In the genomic region with DNA sequence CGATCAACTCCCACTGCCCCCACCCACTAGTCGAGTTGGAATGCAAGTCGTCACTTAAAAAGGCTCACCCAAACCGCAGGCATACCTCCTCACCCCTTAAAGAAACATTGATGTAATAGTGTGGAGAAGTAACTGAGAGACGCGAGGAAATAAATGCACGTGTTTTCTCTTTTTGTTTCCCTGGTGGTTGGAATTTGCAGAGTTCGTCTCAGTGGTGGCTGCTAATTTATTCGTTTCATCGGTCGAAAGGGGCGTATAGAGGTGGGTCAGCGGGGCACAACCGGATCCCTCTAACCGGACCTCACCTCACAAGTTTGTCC, we compare ENCODE assay signal across 8 cellular contexts. TPM values are rescaled to one million over a fixed set of nuclear protein-coding genes. Genes with fewer than 3 reads are reported as not detected.
DNase-seq lines count a peak whose midpoint lies in the region; ATAC-seq and TF ChIP-seq lines count a peak whose summit lies in the region.

No MANE protein-coding gene starts in this region.

- DNase-seq in activated naive CD4-positive, alpha-beta T cell treated with anti-CD3 and anti-CD28 coated beads for 36 hours, result no peak
- DNase-seq in activated naive CD4-positive, alpha-beta T cell treated with anti-CD3 and anti-CD28 coated beads, Interleukin-2, amount 50 U/mL, for 16 hours, result no peak
- DNase-seq in colonic mucosa (no peak), mesothelial cell of epicardium (ENCODE audit: low spot score in 2 of 2, unreplicated experiment in 2 of 2) (no peak), vagina (ENCODE audit: extremely low spot score in 2 of 2) (no peak), T1000 (lab: John Stamatoyannopoulos, UW) (no peak)
- DNase-seq in activated CD4-positive, alpha-beta T cell treated with anti-CD3 and anti-CD28 coated beads, Interleukin-2, amount 50 U/mL, for 48 hours, result no peak

- H3K36me3 ChIP-seq in colonic mucosa, result no peaks in the 10 kb centered on the region
- no peaks in the 10 kb centered on the region for H3K36me3 ChIP-seq in vagina

- intact Hi-C loops in activated naive CD4-positive, alpha-beta T cell treated with anti-CD3 and anti-CD28 coated beads for 36 hours (cut with micrococcal nuclease), result no loop called here
- intact Hi-C loops in colonic mucosa (cut with DNase I) (no loop called here), vagina (cut with DNase I) (no loop called here)

- peaks cover 13% of the 10 kb centered on the region for H3K4me1 Mint-ChIP-seq in activated naive CD4-positive, alpha-beta T cell treated with anti-CD3 and anti-CD28 coated beads for 36 hours (ENCODE audit: low read depth)
- H3K4me1 Mint-ChIP-seq in mesothelial cell of epicardium, result peaks cover 27% of the 10 kb centered on the region

- H3K4me3 ChIP-seq in colonic mucosa, result peak overlapping the region; percentile 24
- peak overlapping the region; percentile 43 to 52 for H3K4me3 ChIP-seq in vagina

- peaks cover 64% of the 10 kb centered on the region for H3K27me3 Mint-ChIP-seq in activated naive CD4-positive, alpha-beta T cell treated with anti-CD3 and anti-CD28 coated beads for 36 hours (ENCODE audit: low read depth)
- peaks cover 93% of the 10 kb centered on the region for H3K27me3 Mint-ChIP-seq in mesothelial cell of epicardium (ENCODE audit: low read depth)

- TF ChIP-seq CTCF in colonic mucosa (IDR thresholded peaks at IDR 0.05) (no peak), mesothelial cell of epicardium (IDR thresholded peaks at IDR 0.05; ENCODE audit: unreplicated experiment) (peak; percentile 42), vagina (IDR thresholded peaks at IDR 0.05) (no peak)

- CTCF ChIA-PET in activated naive CD4-positive, alpha-beta T cell treated with anti-CD3 and anti-CD28 coated beads for 36 hours (lab: Charles Lee), result no interaction called here

- H3K9me3 Mint-ChIP-seq in activated naive CD4-positive, alpha-beta T cell treated with anti-CD3 and anti-CD28 coated beads for 36 hours, result no peaks in the 10 kb centered on the region
- no peaks in the 10 kb centered on the region for H3K9me3 Mint-ChIP-seq in mesothelial cell of epicardium

- no peaks in the 10 kb centered on the region for H3K4me1 ChIP-seq in colonic mucosa
- H3K4me1 ChIP-seq in vagina, result peaks cover 33% of the 10 kb centered on the region

- H3K27me3 ChIP-seq in colonic mucosa (peaks cover 55% of the 10 kb centered on the region), vagina (peaks cover 5% of the 10 kb centered on the region)

- no peak overlapping the region for H3K27ac Mint-ChIP-seq in activated naive CD4-positive, alpha-beta T cell treated with anti-CD3 and anti-CD28 coated beads for 36 hours
- no peak overlapping the region for H3K27ac Mint-ChIP-seq in mesothelial cell of epicardium

- ATAC-seq in HG03520 (IDR thresholded peaks at IDR 0.05; ENCODE audit: unreplicated experiment), result no peak

- H3K27ac ChIP-seq in colonic mucosa (no peak overlapping the region), vagina (no peak overlapping the region)

- no peak for TF ChIP-seq POLR2A in vagina (IDR thresholded peaks at IDR 0.05)

- H3K9me3 ChIP-seq in colonic mucosa (no peaks in the 10 kb centered on the region), vagina (no peaks in the 10 kb centered on the region)

- H3K4me3 Mint-ChIP-seq in activated naive CD4-positive, alpha-beta T cell treated with anti-CD3 and anti-CD28 coated beads for 36 hours, result peak overlapping the region; percentile 12
- H3K4me3 Mint-ChIP-seq in mesothelial cell of epicardium, result peak overlapping the region; percentile 76

- H3K9ac ChIP-seq in colonic mucosa (ENCODE audit: low read depth in 2 of 2, low read length in 2 of 2), result no peak overlapping the region

- H3K36me3 Mint-ChIP-seq in activated naive CD4-positive, alpha-beta T cell treated with anti-CD3 and anti-CD28 coated beads for 36 hours (ENCODE audit: low read depth), result no peaks in the 10 kb centered on the region
- no peaks in the 10 kb centered on the region for H3K36me3 Mint-ChIP-seq in mesothelial cell of epicardium

RNA-seq across cellular contexts. Expression of gene NPAS3, which starts 5.1 kb away (rescaled TPM):
- not detected for total RNA-seq in activated naive CD4-positive, alpha-beta T cell treated with anti-CD3 and anti-CD28 coated beads for 36 hours
- 1 to 10 TPM in 1 of 2 donors, under 1 TPM in 1; 0.79 to 1.6 TPM for total RNA-seq in colonic mucosa
- total RNA-seq in mesothelial cell of epicardium, result 5.2 to 6.9 TPM (median 6.4 TPM) in 3 replicates
- 1.2 TPM for total RNA-seq in vagina
